8 cellular contexts compared by ENCODE assay signal in the genomic region with DNA sequence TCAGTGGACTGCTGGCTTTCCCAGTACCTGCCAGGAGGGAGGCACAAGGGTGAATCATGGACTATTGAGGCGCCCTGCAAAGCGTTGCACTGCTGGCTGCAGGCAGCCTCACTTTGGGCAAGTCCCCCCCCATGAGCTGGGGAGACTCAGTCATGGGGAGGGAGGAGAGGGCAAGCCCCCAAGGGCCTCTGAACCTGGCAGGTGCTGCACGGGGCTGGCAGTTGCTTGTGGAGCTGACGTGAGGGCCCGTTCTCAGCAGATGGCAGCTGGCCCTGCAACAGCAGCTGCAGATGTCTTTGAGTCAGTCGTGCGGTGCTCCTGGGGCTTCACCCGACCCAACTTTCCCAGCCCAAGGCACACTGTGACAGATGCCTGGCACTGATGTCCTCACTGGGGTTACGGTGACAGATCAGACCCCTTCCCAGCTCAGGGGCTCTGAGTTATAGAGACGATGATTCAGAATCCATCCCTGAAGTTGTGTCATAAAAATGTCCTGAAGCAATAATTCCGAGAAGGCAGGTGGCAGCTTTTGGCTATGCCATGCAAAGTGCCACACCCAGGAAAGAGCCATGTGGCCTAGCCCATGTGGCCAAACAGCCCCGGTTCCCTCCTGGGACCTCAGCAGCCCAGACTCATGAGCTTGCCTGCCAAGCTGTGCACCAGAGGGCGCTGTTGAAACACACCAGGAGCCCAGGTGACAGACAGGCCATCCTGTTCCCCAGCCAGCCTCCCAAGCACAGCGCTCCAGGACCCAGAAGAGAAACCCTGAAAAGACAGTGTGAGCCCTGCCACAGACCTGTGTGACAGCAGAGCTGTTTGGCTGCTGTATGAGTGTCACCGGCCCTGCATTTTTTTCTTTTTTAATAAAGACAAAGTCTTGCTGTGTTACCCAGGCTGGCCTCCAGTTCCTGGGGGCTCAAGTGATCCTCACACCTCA. TPM values are rescaled to one million over a fixed set of nuclear protein-coding genes. Genes with fewer than 3 reads are reported as not detected.
DNase-seq lines count a peak whose midpoint lies in the region; ATAC-seq and TF ChIP-seq lines count a peak whose summit lies in the region.

No MANE protein-coding gene starts in this region.

- H3K4me1 ChIP-seq in GM23338 (ENCODE audit: insufficient read depth): no peaks in the 10 kb centered on the region
- H3K4me1 ChIP-seq in cardiac muscle cell (ENCODE audit: low read depth): no peaks in the 10 kb centered on the region

- H3K4me3 ChIP-seq in GM23338 (no peak overlapping the region), cardiac muscle cell (no peak overlapping the region)

- H3K27ac ChIP-seq in GM23338 (ENCODE audit: low read depth) (no peak overlapping the region), cardiac muscle cell (no peak overlapping the region)

- H3K9me3 Mint-ChIP-seq in GM23338: no peaks in the 10 kb centered on the region
- no peaks in the 10 kb centered on the region for H3K9me3 Mint-ChIP-seq in activated naive CD8-positive, alpha-beta T cell treated with anti-CD3 and anti-CD28 coated beads for 36 hours

- H3K36me3 ChIP-seq in GM23338 (ENCODE audit: insufficient read depth) (peaks cover 39% of the 10 kb centered on the region), cardiac muscle cell (peaks cover 58% of the 10 kb centered on the region)

- H3K4me1 Mint-ChIP-seq in GM23338: no peaks in the 10 kb centered on the region
- H3K4me1 Mint-ChIP-seq in activated naive CD8-positive, alpha-beta T cell treated with anti-CD3 and anti-CD28 coated beads for 36 hours: peaks cover 5% of the 10 kb centered on the region

- peaks cover 43% of the 10 kb centered on the region for H3F3A ChIP-seq in GM23338 (replicated peaks; ENCODE audit: low read depth)

- DNase-seq in Daoy (ENCODE audit: low read depth) (peak; percentile 91), GM23338 (ENCODE audit: low spot score) (peak; percentile 96), NCI-H1092 (lab: John Stamatoyannopoulos, UW) (peak; percentile 64), SKM-1 treated with dmso at 0.1 percent for 144 hours (lab: John Stamatoyannopoulos, UW; ENCODE audit: unreplicated experiment) (peak; percentile 42), cardiac muscle cell (ENCODE audit: low read depth in 1 of 2, low spot score in 1 of 2) (peak; percentile 88 to 92), pulmonary artery endothelial cell (ENCODE audit: low read depth, low spot score) (peak; percentile 66), ureter (ENCODE audit: low spot score) (peak; percentile 93)
- peak; percentile 81 for DNase-seq in activated naive CD8-positive, alpha-beta T cell treated with anti-CD3 and anti-CD28 coated beads for 36 hours

- no peak overlapping the region; the same call in 1 of the 2 replicates for H3K27ac Mint-ChIP-seq in GM23338
- H3K27ac Mint-ChIP-seq in activated naive CD8-positive, alpha-beta T cell treated with anti-CD3 and anti-CD28 coated beads for 36 hours: peak overlapping the region; percentile 20

- H3K27me3 ChIP-seq in GM23338 (ENCODE audit: insufficient read depth) (no peaks in the 10 kb centered on the region), cardiac muscle cell (no peaks in the 10 kb centered on the region)

- no peak overlapping the region for H3K4me3 Mint-ChIP-seq in GM23338
- no peak overlapping the region for H3K4me3 Mint-ChIP-seq in activated naive CD8-positive, alpha-beta T cell treated with anti-CD3 and anti-CD28 coated beads for 36 hours

- no peak overlapping the region for H3K4me2 ChIP-seq in GM23338

- TF ChIP-seq CTCF in GM23338 (conservative IDR thresholded peaks at IDR 0.05; ENCODE audit: low read depth in 2 of 2) (peak; percentile 87 to 93), cardiac muscle cell (IDR thresholded peaks at IDR 0.05; ENCODE audit: low read depth, low read length) (peak; percentile 93)

- H3K36me3 Mint-ChIP-seq in GM23338 (ENCODE audit: low read depth): peaks cover 82% of the 10 kb centered on the region
- peaks cover 27% of the 10 kb centered on the region for H3K36me3 Mint-ChIP-seq in activated naive CD8-positive, alpha-beta T cell treated with anti-CD3 and anti-CD28 coated beads for 36 hours

- peaks cover 16% of the 10 kb centered on the region for H3K27me3 Mint-ChIP-seq in GM23338 (ENCODE audit: insufficient read depth, low read depth, poor library complexity)
- no peaks in the 10 kb centered on the region for H3K27me3 Mint-ChIP-seq in activated naive CD8-positive, alpha-beta T cell treated with anti-CD3 and anti-CD28 coated beads for 36 hours

- ATAC-seq in GM23338: peak; percentile 98

- no peaks in the 10 kb centered on the region for H3K9me3 ChIP-seq in cardiac muscle cell (ENCODE audit: low read depth)

- peaks cover 28% of the 10 kb centered on the region for H3K79me2 ChIP-seq in GM23338 (replicated peaks; ENCODE audit: insufficient read depth)

- peaks cover 26% of the 10 kb centered on the region for H4K20me1 ChIP-seq in GM23338 (replicated peaks; ENCODE audit: insufficient read depth)

- no peaks in the 10 kb centered on the region for H3K9me2 ChIP-seq in GM23338 (ENCODE audit: insufficient read depth)

- H2AFZ ChIP-seq in GM23338: no peak overlapping the region

TF ChIP-seq in GM23338, 12 proteins besides CTCF, POLR2A, EP300 and RAD21 (continues in another document):
- TF ChIP-seq ZNF331 (CRISPR knock-in tag; IDR thresholded peaks at IDR 0.05; ENCODE audit: low read depth) (no peak), STAT1 (IDR thresholded peaks at IDR 0.05; ENCODE audit: unreplicated experiment) (no peak), ZNF114 (CRISPR knock-in tag; IDR thresholded peaks at IDR 0.05) (no peak), CREB1 (CRISPR knock-in tag; IDR thresholded peaks at IDR 0.05; ENCODE audit: low read depth) (no peak), ZNF462 (CRISPR knock-in tag; IDR thresholded peaks at IDR 0.05) (no peak), NANOG (IDR thresholded peaks at IDR 0.05; ENCODE audit: borderline replicate concordance) (no peak), JUNB (IDR thresholded peaks at IDR 0.05; ENCODE audit: unreplicated experiment) (no peak)

RNA-seq across cellular contexts. Expression of gene LDLR, which starts 53.6 kb away (rescaled TPM):
- total RNA-seq in Daoy (2014; rRNA removed; shearing (Covaris generic)): 68.3 and 72.5 TPM in 2 replicates
- 160 and 180 TPM in 2 replicates for total RNA-seq in GM23338 (2014; rRNA removed; shearing (Covaris generic))
- polyA plus RNA-seq in GM23338 (2016; fragmentation: Nextera tagmentation; extraction: Ambion mirVana) (57.6 and 59.3 TPM in 2 replicates), cardiac muscle cell (57.8 and 107 TPM in 2 replicates)
- total RNA-seq in activated naive CD8-positive, alpha-beta T cell treated with anti-CD3 and anti-CD28 coated beads for 36 hours: 10 to 100 TPM; 67.3 to 68.8 TPM
- total RNA-seq in cardiac muscle cell (98.6 and 120 TPM in 2 replicates), pulmonary artery endothelial cell (98.5 and 115 TPM in 2 replicates), ureter (78.2 TPM)

Comparison
In these comparisons a context has a peak if more than half of its experiments do, and no peak if none do; other contexts are left out.
1. DNase-seq: peak in every context shown above with its lines; median percentile 96 in GM23338; 93 in ureter; 91 in Daoy; 90 in cardiac muscle cell; 81 in activated naive CD8-positive, alpha-beta T cell treated with anti-CD3 and anti-CD28 coated beads for 36 hours; 66 in pulmonary artery endothelial cell; 64 in NCI-H1092; 42 in SKM-1 treated with dmso at 0.1 percent for 144 hours.